8 cellular contexts compared by ENCODE assay signal in the genomic region with DNA sequence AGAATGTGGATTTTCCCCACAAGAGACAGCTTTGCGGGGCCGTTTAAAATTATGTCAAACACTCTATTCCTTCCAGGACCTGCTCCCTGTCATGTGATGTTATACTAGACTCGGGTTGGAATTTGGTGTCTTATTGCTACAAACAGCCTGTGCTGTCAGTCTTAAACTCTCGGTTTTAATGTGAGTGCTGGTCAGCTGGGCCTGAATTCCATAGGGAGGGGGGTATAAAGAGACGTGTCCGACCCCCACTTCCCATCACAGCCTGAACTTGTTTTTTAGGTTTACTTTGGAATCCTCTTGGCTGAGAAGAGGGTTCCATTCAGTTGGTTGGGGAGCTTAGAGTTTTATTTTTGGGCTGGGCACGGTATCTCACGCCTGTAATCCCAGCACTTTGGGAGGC.
A peak's percentile ranks its signal among the peaks of the same experiment; 100 is the strongest.
DNase-seq lines count a peak whose midpoint lies in the region; TF ChIP-seq lines count a peak whose summit lies in the region.
"Not testable (repeated sequence)": the region's sequence is repeated elsewhere in the genome, so short reads cannot be mapped to it uniquely, and the experiment has no call there.

No MANE protein-coding gene starts in this region.

- not testable (repeated sequence) for H3K4me3 ChIP-seq in ACC112 (ENCODE audit: low read depth, low read length); brain microvascular endothelial cell (ENCODE audit: low read depth, low read length); fibroblast of villous mesenchyme (ENCODE audit: low read depth, low read length); sigmoid colon; vagina
- peak overlapping the region; percentile 100 for H3K4me3 ChIP-seq in PC-9

- intact Hi-C loops in PC-9 (cut with micrococcal nuclease; ENCODE audit: unreplicated experiment); sigmoid colon (cut with DNase I); vagina (cut with DNase I): not testable (repeated sequence)

- CTCF ChIA-PET in PC-9 (lab: Charles Lee): not testable (repeated sequence)

- not testable (repeated sequence) for TF ChIP-seq EP300 in sigmoid colon (IDR thresholded peaks at IDR 0.05)

- TF ChIP-seq CTCF in PC-9 (conservative IDR thresholded peaks at IDR 0.05); brain microvascular endothelial cell (IDR thresholded peaks at IDR 0.05; ENCODE audit: low read depth, low read length, missing control alignments); fibroblast of villous mesenchyme (IDR thresholded peaks at IDR 0.05; ENCODE audit: insufficient read depth, low read depth, low read length); sigmoid colon (IDR thresholded peaks at IDR 0.05); vagina (IDR thresholded peaks at IDR 0.05): not testable (repeated sequence)

- not testable (repeated sequence) for H3F3A ChIP-seq in PC-9 (ENCODE audit: insufficient read depth, low read depth)

- H3K4me1 ChIP-seq in ACC112 (ENCODE audit: control insufficient read depth, insufficient read depth, low read length, unreplicated experiment): peaks cover 42% of the 10 kb centered on the region
- H3K4me1 ChIP-seq in PC-9 (replicated peaks; ENCODE audit: insufficient read depth): peaks cover 49% of the 10 kb centered on the region
- H3K4me1 ChIP-seq in sigmoid colon: peaks cover 0 to 38% (median 27%) of the 10 kb centered on the region in 4 donors
- peaks cover 50% of the 10 kb centered on the region for H3K4me1 ChIP-seq in vagina

- POLR2A ChIA-PET in PC-9 (lab: Charles Lee; ENCODE audit: unreplicated experiment): not testable (repeated sequence)

- H3K4me2 ChIP-seq in PC-9: peak overlapping the region; percentile 99

- not testable (repeated sequence) for TF ChIP-seq POLR2A in sigmoid colon (IDR thresholded peaks at IDR 0.05); vagina (IDR thresholded peaks at IDR 0.05)

- not testable (repeated sequence) for H3K27me3 ChIP-seq in ACC112 (ENCODE audit: insufficient read depth, low read length); PC-9 (ENCODE audit: insufficient read depth, low read depth); brain microvascular endothelial cell (replicated peaks); sigmoid colon; vagina

- not testable (repeated sequence) for DNase-seq in PC-9; brain microvascular endothelial cell; sigmoid colon; vagina (ENCODE audit: extremely low spot score in 2 of 2)
- DNase-seq in fibroblast of villous mesenchyme (ENCODE audit: low read depth): peak; percentile 41
- DNase-seq in iris pigment epithelial cell (ENCODE audit: low read depth): peak; percentile 54
- DNase-seq in myocyte (ENCODE audit: low read depth): peak; percentile 73

- in situ Hi-C loops in brain microvascular endothelial cell (cut with HindIII; ENCODE audit: low pct_ligation_motif_present, low sequenced_read_pairs): not testable (repeated sequence)

- not testable (repeated sequence) for H4K20me1 ChIP-seq in PC-9 (ENCODE audit: insufficient read depth)

- H3K36me3 ChIP-seq in ACC112 (ENCODE audit: insufficient read depth, low read length); PC-9 (ENCODE audit: low read depth); brain microvascular endothelial cell (replicated peaks); sigmoid colon; vagina: not testable (repeated sequence)

- not testable (repeated sequence) for BruUV-seq in PC-9 (replicated peaks; lab: Mats Ljungman, UMichigan)

- 63 to 84% methylated on average over 2 to 6 of the region's 8 CpGs for whole genome bisulfite sequencing in sigmoid colon, 2 donors

- not testable (repeated sequence) for H3K9me3 ChIP-seq in PC-9 (ENCODE audit: insufficient read depth, low read depth); sigmoid colon; vagina

- H3K9me2 ChIP-seq in PC-9 (ENCODE audit: insufficient read depth): not testable (repeated sequence)

- H3K79me2 ChIP-seq in ACC112 (ENCODE audit: control insufficient read depth, insufficient read depth, low read length, unreplicated experiment): not testable (repeated sequence)
- peaks cover 21% of the 10 kb centered on the region for H3K79me2 ChIP-seq in PC-9 (ENCODE audit: low read depth)

- not testable (repeated sequence) for H2AFZ ChIP-seq in ACC112 (ENCODE audit: low read length, unreplicated experiment); PC-9

- peak overlapping the region; percentile 96; the same call in 1 of the 2 replicates for H3K27ac ChIP-seq in ACC112 (ENCODE audit: low read depth, low read length)
- H3K27ac ChIP-seq in PC-9: peak overlapping the region; percentile 100
- peak overlapping the region; percentile 99 for H3K27ac ChIP-seq in brain microvascular endothelial cell
- H3K27ac ChIP-seq in sigmoid colon: peak overlapping the region; percentile 14 to 81 (median 44)
- peak overlapping the region; percentile 84 for H3K27ac ChIP-seq in vagina

Comparison
In these comparisons a context has a peak if more than half of its experiments do, and no peak if none do; other contexts are left out.
1. H3K27ac ChIP-seq: peak in every context shown above with its lines; median percentile 100 in PC-9; 99 in brain microvascular endothelial cell; 96 in ACC112; 84 in vagina; 44 in sigmoid colon.